ENCODE assay signal across 1 cellular context in the genomic region with DNA sequence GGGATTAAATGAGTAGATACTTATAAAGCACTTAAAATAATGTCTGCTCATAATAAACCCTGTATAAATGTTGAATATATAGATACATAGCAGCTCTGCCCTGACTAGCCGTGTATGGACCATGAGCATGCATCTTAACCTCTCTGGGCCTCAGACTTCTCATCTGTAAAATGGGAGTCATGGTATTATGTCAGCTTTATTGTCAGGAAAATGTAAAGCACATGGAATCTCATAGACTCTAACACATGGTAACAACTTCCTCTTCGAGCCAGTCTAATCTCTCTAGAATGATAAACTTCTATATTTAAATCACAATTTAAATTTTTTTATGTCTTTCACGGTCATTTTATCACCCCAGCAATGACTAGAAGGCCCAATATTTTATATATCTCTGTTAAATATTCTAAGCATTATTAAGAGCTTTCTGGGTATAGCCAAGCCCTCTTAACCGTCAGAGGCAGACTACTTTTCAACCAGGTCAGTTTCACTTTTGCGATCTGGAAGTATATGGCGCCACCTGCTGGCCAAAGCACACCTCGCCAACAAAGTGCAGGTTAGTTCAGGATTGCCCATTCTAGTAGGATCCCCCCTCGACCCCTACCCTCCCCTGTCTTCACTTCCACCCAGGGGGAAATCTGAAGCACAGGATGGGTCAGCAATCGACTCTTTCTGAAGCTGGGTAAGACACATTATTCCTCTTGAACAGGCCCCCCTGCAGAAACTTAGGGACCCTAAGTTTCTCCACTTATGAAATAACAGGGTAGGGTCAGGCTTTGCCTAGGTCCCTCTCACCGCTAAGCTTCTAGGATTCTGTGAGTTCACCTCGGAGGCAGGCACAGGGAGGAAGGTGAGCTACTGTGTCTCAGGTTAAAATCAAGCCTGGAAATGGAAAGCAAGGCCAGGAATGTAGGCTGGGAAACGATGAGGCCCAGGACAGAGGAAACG.
TF ChIP-seq lines count a peak whose summit lies in the region.

No MANE protein-coding gene starts in this region.

TF ChIP-seq in GM23338, 12 proteins besides CTCF, POLR2A, EP300 and RAD21 (continued from another document):
- TF ChIP-seq, protein P1, sequence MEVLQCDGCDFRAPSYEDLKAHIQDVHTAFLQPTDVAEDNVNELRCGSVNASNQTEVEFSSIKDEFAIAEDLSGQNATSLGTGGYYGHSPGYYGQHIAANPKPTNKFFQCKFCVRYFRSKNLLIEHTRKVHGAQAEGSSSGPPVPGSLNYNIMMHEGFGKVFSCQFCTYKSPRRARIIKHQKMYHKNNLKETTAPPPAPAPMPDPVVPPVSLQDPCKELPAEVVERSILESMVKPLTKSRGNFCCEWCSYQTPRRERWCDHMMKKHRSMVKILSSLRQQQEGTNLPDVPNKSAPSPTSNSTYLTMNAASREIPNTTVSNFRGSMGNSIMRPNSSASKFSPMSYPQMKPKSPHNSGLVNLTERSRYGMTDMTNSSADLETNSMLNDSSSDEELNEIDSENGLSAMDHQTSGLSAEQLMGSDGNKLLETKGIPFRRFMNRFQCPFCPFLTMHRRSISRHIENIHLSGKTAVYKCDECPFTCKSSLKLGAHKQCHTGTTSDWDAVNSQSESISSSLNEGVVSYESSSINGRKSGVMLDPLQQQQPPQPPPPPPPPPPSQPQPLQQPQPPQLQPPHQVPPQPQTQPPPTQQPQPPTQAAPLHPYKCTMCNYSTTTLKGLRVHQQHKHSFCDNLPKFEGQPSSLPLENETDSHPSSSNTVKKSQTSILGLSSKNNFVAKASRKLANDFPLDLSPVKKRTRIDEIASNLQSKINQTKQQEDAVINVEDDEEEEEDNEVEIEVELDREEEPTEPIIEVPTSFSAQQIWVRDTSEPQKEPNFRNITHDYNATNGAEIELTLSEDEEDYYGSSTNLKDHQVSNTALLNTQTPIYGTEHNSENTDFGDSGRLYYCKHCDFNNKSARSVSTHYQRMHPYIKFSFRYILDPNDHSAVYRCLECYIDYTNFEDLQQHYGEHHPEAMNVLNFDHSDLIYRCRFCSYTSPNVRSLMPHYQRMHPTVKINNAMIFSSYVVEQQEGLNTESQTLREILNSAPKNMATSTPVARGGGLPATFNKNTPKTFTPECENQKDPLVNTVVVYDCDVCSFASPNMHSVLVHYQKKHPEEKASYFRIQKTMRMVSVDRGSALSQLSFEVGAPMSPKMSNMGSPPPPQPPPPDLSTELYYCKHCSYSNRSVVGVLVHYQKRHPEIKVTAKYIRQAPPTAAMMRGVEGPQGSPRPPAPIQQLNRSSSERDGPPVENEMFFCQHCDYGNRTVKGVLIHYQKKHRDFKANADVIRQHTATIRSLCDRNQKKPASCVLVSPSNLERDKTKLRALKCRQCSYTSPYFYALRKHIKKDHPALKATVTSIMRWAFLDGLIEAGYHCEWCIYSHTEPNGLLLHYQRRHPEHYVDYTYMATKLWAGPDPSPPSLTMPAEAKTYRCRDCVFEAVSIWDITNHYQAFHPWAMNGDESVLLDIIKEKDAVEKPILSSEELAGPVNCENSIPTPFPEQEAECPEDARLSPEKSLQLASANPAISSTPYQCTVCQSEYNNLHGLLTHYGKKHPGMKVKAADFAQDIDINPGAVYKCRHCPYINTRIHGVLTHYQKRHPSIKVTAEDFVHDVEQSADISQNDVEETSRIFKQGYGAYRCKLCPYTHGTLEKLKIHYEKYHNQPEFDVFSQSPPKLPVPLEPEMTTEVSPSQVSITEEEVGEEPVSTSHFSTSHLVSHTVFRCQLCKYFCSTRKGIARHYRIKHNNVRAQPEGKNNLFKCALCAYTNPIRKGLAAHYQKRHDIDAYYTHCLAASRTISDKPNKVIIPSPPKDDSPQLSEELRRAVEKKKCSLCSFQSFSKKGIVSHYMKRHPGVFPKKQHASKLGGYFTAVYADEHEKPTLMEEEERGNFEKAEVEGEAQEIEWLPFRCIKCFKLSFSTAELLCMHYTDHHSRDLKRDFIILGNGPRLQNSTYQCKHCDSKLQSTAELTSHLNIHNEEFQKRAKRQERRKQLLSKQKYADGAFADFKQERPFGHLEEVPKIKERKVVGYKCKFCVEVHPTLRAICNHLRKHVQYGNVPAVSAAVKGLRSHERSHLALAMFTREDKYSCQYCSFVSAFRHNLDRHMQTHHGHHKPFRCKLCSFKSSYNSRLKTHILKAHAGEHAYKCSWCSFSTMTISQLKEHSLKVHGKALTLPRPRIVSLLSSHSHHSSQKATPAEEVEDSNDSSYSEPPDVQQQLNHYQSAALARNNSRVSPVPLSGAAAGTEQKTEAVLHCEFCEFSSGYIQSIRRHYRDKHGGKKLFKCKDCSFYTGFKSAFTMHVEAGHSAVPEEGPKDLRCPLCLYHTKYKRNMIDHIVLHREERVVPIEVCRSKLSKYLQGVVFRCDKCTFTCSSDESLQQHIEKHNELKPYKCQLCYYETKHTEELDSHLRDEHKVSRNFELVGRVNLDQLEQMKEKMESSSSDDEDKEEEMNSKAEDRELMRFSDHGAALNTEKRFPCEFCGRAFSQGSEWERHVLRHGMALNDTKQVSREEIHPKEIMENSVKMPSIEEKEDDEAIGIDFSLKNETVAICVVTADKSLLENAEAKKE (CRISPR knock-in tag; IDR thresholded peaks at IDR 0.05): no peak
- TF ChIP-seq, protein P2, sequence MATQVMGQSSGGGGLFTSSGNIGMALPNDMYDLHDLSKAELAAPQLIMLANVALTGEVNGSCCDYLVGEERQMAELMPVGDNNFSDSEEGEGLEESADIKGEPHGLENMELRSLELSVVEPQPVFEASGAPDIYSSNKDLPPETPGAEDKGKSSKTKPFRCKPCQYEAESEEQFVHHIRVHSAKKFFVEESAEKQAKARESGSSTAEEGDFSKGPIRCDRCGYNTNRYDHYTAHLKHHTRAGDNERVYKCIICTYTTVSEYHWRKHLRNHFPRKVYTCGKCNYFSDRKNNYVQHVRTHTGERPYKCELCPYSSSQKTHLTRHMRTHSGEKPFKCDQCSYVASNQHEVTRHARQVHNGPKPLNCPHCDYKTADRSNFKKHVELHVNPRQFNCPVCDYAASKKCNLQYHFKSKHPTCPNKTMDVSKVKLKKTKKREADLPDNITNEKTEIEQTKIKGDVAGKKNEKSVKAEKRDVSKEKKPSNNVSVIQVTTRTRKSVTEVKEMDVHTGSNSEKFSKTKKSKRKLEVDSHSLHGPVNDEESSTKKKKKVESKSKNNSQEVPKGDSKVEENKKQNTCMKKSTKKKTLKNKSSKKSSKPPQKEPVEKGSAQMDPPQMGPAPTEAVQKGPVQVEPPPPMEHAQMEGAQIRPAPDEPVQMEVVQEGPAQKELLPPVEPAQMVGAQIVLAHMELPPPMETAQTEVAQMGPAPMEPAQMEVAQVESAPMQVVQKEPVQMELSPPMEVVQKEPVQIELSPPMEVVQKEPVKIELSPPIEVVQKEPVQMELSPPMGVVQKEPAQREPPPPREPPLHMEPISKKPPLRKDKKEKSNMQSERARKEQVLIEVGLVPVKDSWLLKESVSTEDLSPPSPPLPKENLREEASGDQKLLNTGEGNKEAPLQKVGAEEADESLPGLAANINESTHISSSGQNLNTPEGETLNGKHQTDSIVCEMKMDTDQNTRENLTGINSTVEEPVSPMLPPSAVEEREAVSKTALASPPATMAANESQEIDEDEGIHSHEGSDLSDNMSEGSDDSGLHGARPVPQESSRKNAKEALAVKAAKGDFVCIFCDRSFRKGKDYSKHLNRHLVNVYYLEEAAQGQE (IDR thresholded peaks at IDR 0.05; ENCODE audit: unreplicated experiment): no peak
- TF ChIP-seq ZNF331 (CRISPR knock-in tag; IDR thresholded peaks at IDR 0.05; ENCODE audit: low read depth) (no peak), CREB1 (CRISPR knock-in tag; IDR thresholded peaks at IDR 0.05; ENCODE audit: low read depth) (no peak), ZNF114 (CRISPR knock-in tag; IDR thresholded peaks at IDR 0.05) (no peak), EZH2 (IDR thresholded peaks at IDR 0.05; ENCODE audit: low read depth, unreplicated experiment) (no peak), EZH2phosphoT487 (IDR thresholded peaks at IDR 0.05; ENCODE audit: unreplicated experiment) (no peak), JUNB (IDR thresholded peaks at IDR 0.05; ENCODE audit: unreplicated experiment) (no peak), POLR2AphosphoS5 (IDR thresholded peaks at IDR 0.05; ENCODE audit: low read depth) (no peak), NANOG (IDR thresholded peaks at IDR 0.05; ENCODE audit: borderline replicate concordance) (no peak)
- TF ChIP-seq, protein P3, sequence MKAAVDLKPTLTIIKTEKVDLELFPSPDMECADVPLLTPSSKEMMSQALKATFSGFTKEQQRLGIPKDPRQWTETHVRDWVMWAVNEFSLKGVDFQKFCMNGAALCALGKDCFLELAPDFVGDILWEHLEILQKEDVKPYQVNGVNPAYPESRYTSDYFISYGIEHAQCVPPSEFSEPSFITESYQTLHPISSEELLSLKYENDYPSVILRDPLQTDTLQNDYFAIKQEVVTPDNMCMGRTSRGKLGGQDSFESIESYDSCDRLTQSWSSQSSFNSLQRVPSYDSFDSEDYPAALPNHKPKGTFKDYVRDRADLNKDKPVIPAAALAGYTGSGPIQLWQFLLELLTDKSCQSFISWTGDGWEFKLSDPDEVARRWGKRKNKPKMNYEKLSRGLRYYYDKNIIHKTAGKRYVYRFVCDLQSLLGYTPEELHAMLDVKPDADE (IDR thresholded peaks at IDR 0.05): no peak
